ENCODE assay signal across 8 cellular contexts in genomic region chr5:10333154-10334006, GRCh38. TPM values are rescaled to one million over a fixed set of nuclear protein-coding genes. Genes with fewer than 3 reads are reported as not detected.
DNase-seq lines count a peak whose midpoint lies in the region; TF ChIP-seq lines count a peak whose summit lies in the region.

No MANE protein-coding gene starts in this region.

- H3K27me3 Mint-ChIP-seq in HFFc6 (ENCODE audit: insufficient read depth) (peaks cover 2% of the 10 kb centered on the region), nephron progenitor cell (ENCODE audit: low read depth, poor library complexity) (peaks cover 87% of the 10 kb centered on the region)

- TF ChIP-seq CTCF in GM10266 (IDR thresholded peaks at IDR 0.05; ENCODE audit: control insufficient read depth, insufficient read depth, low read depth, missing control alignments) (peak; percentile 21), HFFc6 (IDR thresholded peaks at IDR 0.05) (peak; percentile 41), fibroblast of the aortic adventitia (IDR thresholded peaks at IDR 0.05; ENCODE audit: insufficient read depth, low read length) (no peak), nephron progenitor cell (IDR thresholded peaks at IDR 0.05) (no peak)

- H3K9me3 Mint-ChIP-seq in HFFc6 (no peaks in the 10 kb centered on the region), nephron progenitor cell (peaks cover 3% of the 10 kb centered on the region)

- H3K4me3 Mint-ChIP-seq in HFFc6 (peak overlapping the region; percentile 95), nephron progenitor cell (peak overlapping the region; percentile 87)

- no peaks in the 10 kb centered on the region for H3K4me1 ChIP-seq in HAP-1

- no peaks in the 10 kb centered on the region for H3K36me3 ChIP-seq in HAP-1 (replicated peaks)

- H3K27me3 ChIP-seq in HAP-1 (ENCODE audit: low read depth) = no peaks in the 10 kb centered on the region

- DNase-seq in GM10266 (ENCODE audit: extremely low spot score) (peak; percentile 47), HFFc6 (no peak), fibroblast of the aortic adventitia (ENCODE audit: low read depth) (no peak), nephron progenitor cell (peak; percentile 61), HAP-1 (ENCODE audit: low spot score in 2 of 2) (no peak), SHP77 (lab: John Stamatoyannopoulos, UW) (no peak), SK-N-DZ (ENCODE audit: low spot score) (no peak)
- peak; percentile 60 for DNase-seq in activated CD8-positive, alpha-beta memory T cell treated with anti-CD3 and anti-CD28 coated beads, Interleukin-2, amount 50 U/mL, for 48 hours

- H3K9me3 ChIP-seq in HAP-1 = no peaks in the 10 kb centered on the region

- H3K36me3 Mint-ChIP-seq in HFFc6 (ENCODE audit: low read depth) (no peaks in the 10 kb centered on the region), nephron progenitor cell (ENCODE audit: low read depth) (no peaks in the 10 kb centered on the region)

- H3K27ac Mint-ChIP-seq in HFFc6 (peak overlapping the region; percentile 72), nephron progenitor cell (no peak overlapping the region)

- in situ Hi-C loops in HAP-1 (cut with MboI; ENCODE audit: low sequenced_read_pairs) = no loop called here

- H3K4me3 ChIP-seq in fibroblast of the aortic adventitia (ENCODE audit: low read depth, low read length) (peak overlapping the region; percentile 63), HAP-1 (no peak overlapping the region)

- H3K4me1 Mint-ChIP-seq in HFFc6 (ENCODE audit: low read depth) (peaks cover 41% of the 10 kb centered on the region), nephron progenitor cell (peaks cover 28% of the 10 kb centered on the region)

RNA-seq across cellular contexts. Expression of gene MARCHF6, which starts 20.1 kb away (rescaled TPM):
- total RNA-seq in HFFc6 (2021; fragmentation: NEBNext Ultra II Directional; extraction: Animal tissue kit (Norgen Biotek cat#: 25700)) = 100 to 1,000 TPM; 129 to 194 (median 156) TPM
- 49.0 and 68.1 TPM in 2 replicates for total RNA-seq in fibroblast of the aortic adventitia (ENCODE audit: low replicate concordance)
- 83.8 and 85.0 TPM in 2 replicates for polyA plus RNA-seq in SK-N-DZ (2014; cell fraction: cytosol; rRNA removed)
- polyA plus RNA-seq in SK-N-DZ (2014; cell fraction: nucleus; rRNA removed) = 151 and 216 TPM in 2 replicates

RNA-seq across cellular contexts. Expression of gene CMBL, which starts 25.7 kb away (rescaled TPM):
- 10 to 100 TPM; 30.2 to 39.0 (median 38.0) TPM for total RNA-seq in HFFc6 (2021; fragmentation: NEBNext Ultra II Directional; extraction: Animal tissue kit (Norgen Biotek cat#: 25700))
- total RNA-seq in fibroblast of the aortic adventitia (ENCODE audit: low replicate concordance) = 12.3 and 13.6 TPM in 2 replicates
- polyA plus RNA-seq in SK-N-DZ (2014; cell fraction: cytosol; rRNA removed) = 2.3 and 3.7 TPM in 2 replicates
- polyA plus RNA-seq in SK-N-DZ (2014; cell fraction: nucleus; rRNA removed) = 0.60 and 0.94 TPM in 2 replicates

Comparison
In these comparisons a context has a peak if more than half of its experiments do, and no peak if none do; other contexts are left out.
1. DNase-seq: peak in GM10266 (single experiment), activated CD8-positive, alpha-beta memory T cell treated with anti-CD3 and anti-CD28 coated beads, Interleukin-2, amount 50 U/mL, for 48 hours (single experiment) and nephron progenitor cell (single experiment); none in HFFc6 (single experiment), fibroblast of the aortic adventitia (single experiment), HAP-1 (0 of 2), SHP77 (0 of 2) and SK-N-DZ (single experiment).
2. CTCF ChIP-seq: peak in GM10266 (single experiment) and HFFc6 (single experiment); none in fibroblast of the aortic adventitia (single experiment) and nephron progenitor cell (single experiment).